32 cellular contexts compared by ENCODE assay signal in the genomic region with DNA sequence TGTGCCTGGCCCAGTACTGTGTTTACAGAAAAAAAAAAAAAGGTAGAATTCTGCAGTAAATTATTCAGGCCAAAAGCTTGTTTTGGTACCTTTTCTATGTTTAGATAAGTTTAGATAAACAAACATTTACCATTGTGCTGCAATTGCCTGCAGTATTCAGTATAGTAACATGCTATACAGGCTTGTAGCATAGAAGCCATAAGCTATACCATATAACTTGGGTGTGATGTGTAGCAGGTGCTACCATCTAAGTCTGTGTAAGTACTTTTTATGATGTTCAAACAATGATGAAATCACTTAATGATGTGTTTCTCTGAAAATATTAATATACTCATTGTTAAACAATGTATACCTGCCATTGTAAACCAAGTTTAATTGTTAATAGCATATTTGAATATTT.
"Had no signal": no experiment of that assay in that cellular context is flagged by ENCODE, and none has a peak within 500 bp of the region (broad histone marks: within the 10 kb centered on the region; RNA-seq: fewer than 3 reads in every experiment).

No MANE protein-coding gene starts in this region.

- H3K27me3 ChIP-seq: brain microvascular endothelial cell, dorsolateral prefrontal cortex, esophagus muscularis mucosa, foreskin keratinocyte, gastrocnemius medialis, heart right ventricle, hepatocyte had no signal

- H3K36me3 ChIP-seq: brain microvascular endothelial cell, esophagus muscularis mucosa, gastrocnemius medialis, heart right ventricle, WERI-Rb-1 had no signal

- H3K4me3 Mint-ChIP-seq: activated B cell treated with CpG ODN at 0.5 μM for 24 hours; activated CD8-positive, alpha-beta T cell treated with anti-CD3 and anti-CD28 coated beads for 36 hours; activated naive CD8-positive, alpha-beta T cell; activated T-cell treated with anti-CD3 and anti-CD28 coated beads, Interleukin-2, amount 50 U/mL, for 4 hours; activated T-helper 17 cell treated with anti-CD3 and anti-CD28 coated beads, Interleukin-2, amount 50 U/mL, for 72 hours; central memory CD8-positive, alpha-beta T cell; dendritic cell treated with granulocyte-macrophage colony-stimulating factor and Interleukin-4, amounts not matched to agents 40 ng/mL and 50 ng/mL, for 4 days; endodermal cell; T-helper 2 cell treated with Interferon-gamma antibody and Interleukin-4, amounts not matched to agents 5 μg/mL and 100 μg/mL, for 36 hours had no signal

- H3K27ac Mint-ChIP-seq: activated B cell treated with CpG ODN at 0.5 μM for 24 hours; activated CD8-positive, alpha-beta T cell treated with anti-CD3 and anti-CD28 coated beads for 36 hours; activated naive CD8-positive, alpha-beta T cell; activated T-helper 17 cell treated with anti-CD3 and anti-CD28 coated beads, Interleukin-2, amount 50 U/mL, for 72 hours; dendritic cell treated with granulocyte-macrophage colony-stimulating factor and Interleukin-4, amounts not matched to agents 40 ng/mL and 50 ng/mL, for 4 days; endodermal cell; T-helper 2 cell treated with Interferon-gamma antibody and Interleukin-4, amounts not matched to agents 5 μg/mL and 100 μg/mL, for 36 hours had no signal

- H3K4me3 ChIP-seq: coronary artery, dorsolateral prefrontal cortex, esophagus muscularis mucosa, gastrocnemius medialis, heart right ventricle, hepatocyte had no signal

- H3K36me3 Mint-ChIP-seq: activated naive CD8-positive, alpha-beta T cell had no signal

- H3K27me3 Mint-ChIP-seq: activated B cell treated with CpG ODN at 0.5 μM for 24 hours; activated CD8-positive, alpha-beta T cell treated with anti-CD3 and anti-CD28 coated beads for 36 hours; activated naive CD8-positive, alpha-beta T cell; central memory CD8-positive, alpha-beta T cell; dendritic cell treated with granulocyte-macrophage colony-stimulating factor and Interleukin-4, amounts not matched to agents 40 ng/mL and 50 ng/mL, for 4 days had no signal

- H3K9me3 ChIP-seq: esophagus muscularis mucosa, gastrocnemius medialis, heart right ventricle had no signal

- H3K27ac ChIP-seq: brain microvascular endothelial cell, coronary artery, dorsolateral prefrontal cortex, esophagus muscularis mucosa, gastrocnemius medialis, heart right ventricle, hepatocyte, WERI-Rb-1 had no signal

- H3K9me3 Mint-ChIP-seq: activated B cell treated with CpG ODN at 0.5 μM for 24 hours; activated CD8-positive, alpha-beta T cell treated with anti-CD3 and anti-CD28 coated beads for 36 hours; activated T-cell treated with anti-CD3 and anti-CD28 coated beads, Interleukin-2, amount 50 U/mL, for 4 hours; activated T-helper 17 cell treated with anti-CD3 and anti-CD28 coated beads, Interleukin-2, amount 50 U/mL, for 72 hours; endodermal cell; T-helper 2 cell treated with Interferon-gamma antibody and Interleukin-4, amounts not matched to agents 5 μg/mL and 100 μg/mL, for 36 hours had no signal

- ATAC-seq: activated CD4-positive, CD25-positive, alpha-beta regulatory T cell treated with anti-CD3 and anti-CD28 coated beads, Interleukin-2, amount 50 U/mL, for 24 hours; activated CD8-positive, alpha-beta T cell treated with anti-CD3 and anti-CD28 coated beads for 36 hours; activated T-cell treated with anti-CD3 and anti-CD28 coated beads, Interleukin-2, amount 50 U/mL, for 4 hours; activated T-helper 17 cell treated with anti-CD3 and anti-CD28 coated beads, Interleukin-2, amount 50 U/mL, for 72 hours; foreskin keratinocyte; gastrocnemius medialis; heart right ventricle had no signal

- DNase-seq: activated B cell treated with CpG ODN at 0.5 μM for 24 hours; activated CD4-positive, alpha-beta T cell treated with anti-CD3 and anti-CD28 coated beads for 48 hours; activated CD4-positive, alpha-beta T cell treated with anti-CD3 and anti-CD28 coated beads, Interleukin-2, amount 50 U/mL, for 1 hour; activated CD4-positive, alpha-beta T cell treated with anti-CD3 and anti-CD28 coated beads, Interleukin-2, amount 50 U/mL, for 48 hours; activated CD8-positive, alpha-beta memory T cell treated with anti-CD3 and anti-CD28 coated beads for 24 hours; activated CD8-positive, alpha-beta T cell treated with anti-CD3 and anti-CD28 coated beads for 36 hours; activated effector memory CD4-positive, alpha-beta T cell treated with Interleukin-2 at 50 U/mL for 16 hours; activated gamma-delta T cell treated with Interleukin-2 at 50 U/mL for 16 hours; activated naive CD4-positive, alpha-beta T cell treated with anti-CD3 and anti-CD28 coated beads, Interleukin-2, amount 50 U/mL, for 16 hours; activated naive CD4-positive, alpha-beta T cell treated with Interleukin-2 at 50 U/mL for 16 hours; activated T-cell treated with anti-CD3 and anti-CD28 coated beads, Interleukin-2, amount 50 U/mL, for 4 hours; amniotic stem cell; anterior cingulate cortex; brain microvascular endothelial cell; dorsolateral prefrontal cortex; effector memory CD4-positive, alpha-beta T cell; endodermal cell; erythroblast; foreskin keratinocyte; gastrocnemius medialis; heart right ventricle; T1000; WERI-Rb-1 had no signal

- H3K4me1 Mint-ChIP-seq: activated B cell treated with CpG ODN at 0.5 μM for 24 hours; activated T-helper 17 cell treated with anti-CD3 and anti-CD28 coated beads, Interleukin-2, amount 50 U/mL, for 72 hours; central memory CD8-positive, alpha-beta T cell; endodermal cell had no signal

- H3K4me1 ChIP-seq: esophagus muscularis mucosa, gastrocnemius medialis, heart right ventricle had no signal
